In the genomic region with DNA sequence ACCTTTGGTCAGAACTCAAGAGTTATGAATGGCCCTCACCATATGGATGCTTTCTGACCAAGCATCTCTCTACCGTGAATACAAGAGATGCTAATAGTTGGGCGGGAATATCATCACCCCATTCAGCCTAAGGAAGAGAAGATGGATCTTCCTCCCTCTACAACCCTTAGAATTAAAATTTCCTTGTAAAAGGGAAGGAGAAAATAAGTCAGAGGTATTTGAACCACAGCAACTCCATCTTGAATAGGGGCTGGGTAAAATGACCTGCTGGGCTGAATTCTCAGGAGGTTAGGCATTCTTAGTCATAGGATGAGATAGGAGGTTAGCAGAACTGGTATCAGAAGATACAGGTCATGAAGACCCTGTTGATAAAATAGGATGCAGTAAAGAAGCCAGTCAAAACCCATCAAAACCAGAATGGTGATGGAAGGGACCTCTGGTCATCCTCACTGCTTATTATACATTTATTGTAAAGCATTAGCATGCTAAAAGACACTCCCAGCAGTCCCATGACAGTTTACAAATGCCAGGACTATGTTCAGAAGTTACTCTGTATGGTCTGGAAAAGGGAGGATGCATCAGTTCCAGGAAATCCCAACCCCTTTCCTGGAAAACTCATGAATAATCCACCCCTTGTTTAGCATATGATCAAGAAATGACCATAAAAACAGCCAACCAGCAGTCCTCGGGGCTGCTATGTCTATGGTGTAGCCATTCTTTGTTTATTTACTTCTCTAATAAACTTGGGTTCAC, we compare ENCODE assay signal across 20 cellular contexts.
"Had no signal": no experiment of that assay in that cellular context is flagged by ENCODE, and none has a peak within 500 bp of the region (broad histone marks: within the 10 kb centered on the region; RNA-seq: fewer than 3 reads in every experiment).

No MANE protein-coding gene starts in this region.

- DNase-seq: effector CD4-positive, alpha-beta T cell; glutamatergic neuron; islet precursor cell; mammary epithelial cell; mucosa of descending colon; naive thymus-derived CD8-positive, alpha-beta T cell; posterior cingulate gyrus; spleen; stimulated activated CD4-positive, alpha-beta T cell treated with anti-CD3 and anti-CD28 coated beads, Interleukin-2, amount 100 ng/mL, for 24 hours; stimulated activated CD4-positive, alpha-beta T cell treated with anti-CD3 and anti-CD28 coated beads, Interleukin-4, amount 100 ng/mL, for 4 hours; stimulated activated naive B cell treated with anti-CD40 and anti-IgM and Interleukin-4, amounts not matched to agents 10 μg/mL and 1 μg/mL and 100 μg/mL, for 72 hours; stimulated activated naive CD8-positive, alpha-beta T cell treated with anti-CD3 and anti-CD28 coated beads, Interleukin-15, amount 100 ng/mL, for 72 hours; substantia nigra; transverse colon had no signal

- H3K9me3 Mint-ChIP-seq: naive thymus-derived CD8-positive, alpha-beta T cell had no signal

- H3K27me3 ChIP-seq: gastroesophageal sphincter, neutrophil, spleen, transverse colon had no signal

- H3K36me3 ChIP-seq: gastroesophageal sphincter, neutrophil, thoracic aorta, transverse colon had no signal

- H3K27ac Mint-ChIP-seq: naive thymus-derived CD8-positive, alpha-beta T cell; stimulated activated naive B cell treated with anti-CD40 and anti-IgM and Interleukin-4, amounts not matched to agents 10 μg/mL and 1 μg/mL and 100 μg/mL, for 72 hours; stimulated activated naive CD8-positive, alpha-beta T cell treated with anti-CD3 and anti-CD28 coated beads, Interleukin-15, amount 100 ng/mL, for 72 hours had no signal

- ATAC-seq: gastroesophageal sphincter; left lobe of liver; mucosa of descending colon; naive thymus-derived CD8-positive, alpha-beta T cell; sciatic nerve; stimulated activated naive B cell treated with anti-CD40 and anti-IgM and Interleukin-4, amounts not matched to agents 10 μg/mL and 1 μg/mL and 100 μg/mL, for 72 hours; stimulated activated naive CD8-positive, alpha-beta T cell treated with anti-CD3 and anti-CD28 coated beads, Interleukin-15, amount 100 ng/mL, for 72 hours had no signal

- H3K4me3 ChIP-seq: coronary artery, gastroesophageal sphincter, mucosa of descending colon, spleen, thoracic aorta, transverse colon had no signal

- H3K27ac ChIP-seq: coronary artery, gastroesophageal sphincter, neutrophil, spleen, thoracic aorta, transverse colon had no signal

- H3K4me3 Mint-ChIP-seq: naive thymus-derived CD8-positive, alpha-beta T cell; stimulated activated naive B cell treated with anti-CD40 and anti-IgM and Interleukin-4, amounts not matched to agents 10 μg/mL and 1 μg/mL and 100 μg/mL, for 72 hours; stimulated activated naive CD8-positive, alpha-beta T cell treated with anti-CD3 and anti-CD28 coated beads, Interleukin-15, amount 100 ng/mL, for 72 hours had no signal

- H3K9me3 ChIP-seq: gastroesophageal sphincter, mucosa of descending colon, neutrophil, spleen, thoracic aorta, transverse colon had no signal

- H3K27me3 Mint-ChIP-seq: naive thymus-derived CD8-positive, alpha-beta T cell; stimulated activated naive B cell treated with anti-CD40 and anti-IgM and Interleukin-4, amounts not matched to agents 10 μg/mL and 1 μg/mL and 100 μg/mL, for 72 hours; stimulated activated naive CD8-positive, alpha-beta T cell treated with anti-CD3 and anti-CD28 coated beads, Interleukin-15, amount 100 ng/mL, for 72 hours had no signal
